Comparison of ENCODE assay signal across 1 cellular context in the genomic region with DNA sequence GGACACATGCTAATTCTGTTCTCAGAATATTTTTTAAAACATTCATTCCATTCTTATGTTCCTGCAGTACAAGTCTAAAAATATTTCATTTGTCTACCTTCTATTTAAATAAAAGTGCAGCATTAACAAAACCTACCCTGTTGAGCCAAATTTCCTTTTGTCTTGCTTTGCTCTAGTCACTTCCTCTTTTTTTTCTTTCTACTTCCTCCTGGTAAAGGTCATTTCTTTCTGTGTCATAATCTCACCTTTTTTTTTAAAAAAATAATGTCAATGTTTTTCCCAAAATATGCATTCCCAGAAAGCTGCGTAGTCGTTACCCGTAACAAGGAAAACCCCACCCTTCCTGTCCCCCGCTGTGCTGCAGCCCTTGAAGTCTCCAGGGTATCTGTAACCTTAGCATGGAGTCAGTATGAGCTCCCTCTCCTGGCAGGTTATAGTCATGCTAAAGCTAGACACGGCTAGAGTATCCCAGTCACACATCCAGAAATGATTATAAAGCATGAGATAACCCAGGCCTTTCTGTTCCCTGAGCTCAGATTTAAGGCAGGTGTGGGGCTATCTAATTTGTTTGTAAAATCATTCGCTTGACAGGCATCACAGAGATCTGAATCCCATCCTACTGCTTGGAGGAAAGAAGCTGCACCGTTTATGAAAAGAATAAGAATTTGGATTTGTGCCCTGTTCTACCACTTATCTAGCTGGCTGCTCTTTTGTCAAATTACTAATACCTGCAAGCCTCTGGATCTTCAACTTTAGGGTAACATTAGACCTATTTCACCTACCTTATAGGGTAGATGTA.
TF ChIP-seq lines count a peak whose summit lies in the region.

No MANE protein-coding gene starts in this region.

TF ChIP-seq in K562, 482 proteins besides CTCF, POLR2A, EP300 and RAD21 (continued from another document and continues in another):
- TF ChIP-seq, protein P1, sequence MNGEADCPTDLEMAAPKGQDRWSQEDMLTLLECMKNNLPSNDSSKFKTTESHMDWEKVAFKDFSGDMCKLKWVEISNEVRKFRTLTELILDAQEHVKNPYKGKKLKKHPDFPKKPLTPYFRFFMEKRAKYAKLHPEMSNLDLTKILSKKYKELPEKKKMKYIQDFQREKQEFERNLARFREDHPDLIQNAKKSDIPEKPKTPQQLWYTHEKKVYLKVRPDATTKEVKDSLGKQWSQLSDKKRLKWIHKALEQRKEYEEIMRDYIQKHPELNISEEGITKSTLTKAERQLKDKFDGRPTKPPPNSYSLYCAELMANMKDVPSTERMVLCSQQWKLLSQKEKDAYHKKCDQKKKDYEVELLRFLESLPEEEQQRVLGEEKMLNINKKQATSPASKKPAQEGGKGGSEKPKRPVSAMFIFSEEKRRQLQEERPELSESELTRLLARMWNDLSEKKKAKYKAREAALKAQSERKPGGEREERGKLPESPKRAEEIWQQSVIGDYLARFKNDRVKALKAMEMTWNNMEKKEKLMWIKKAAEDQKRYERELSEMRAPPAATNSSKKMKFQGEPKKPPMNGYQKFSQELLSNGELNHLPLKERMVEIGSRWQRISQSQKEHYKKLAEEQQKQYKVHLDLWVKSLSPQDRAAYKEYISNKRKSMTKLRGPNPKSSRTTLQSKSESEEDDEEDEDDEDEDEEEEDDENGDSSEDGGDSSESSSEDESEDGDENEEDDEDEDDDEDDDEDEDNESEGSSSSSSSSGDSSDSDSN (IDR thresholded peaks at IDR 0.05; ENCODE audit: borderline replicate concordance in 1 of 2, low read depth in 2 of 2, low read length in 2 of 2), result 0 out of 4 replicates have a peak, but pooled peaks of 1 of the 2 experiments have one; percentile 48
- TF ChIP-seq SNRNP70 (optimal IDR thresholded peaks at IDR 0.05; ENCODE audit: low read depth, low read length) (no peak), CBX2 (IDR thresholded peaks at IDR 0.05; ENCODE audit: insufficient read depth, low read length, poor library complexity, severe bottlenecking) (no peak), SP1 (CRISPR knock-in tag; IDR thresholded peaks at IDR 0.05) (peak; percentile 21; the same call in 1 of the 2 replicates), TRIM28 (IDR thresholded peaks at IDR 0.05) (0 out of 2 replicates have a peak, but pooled peaks have one; percentile 25), ZNF644 (tag; IDR thresholded peaks at IDR 0.05; ENCODE audit: low read depth) (peak; percentile 70; the same call in 1 of the 2 replicates), ZNF143 (CRISPR knock-in tag; IDR thresholded peaks at IDR 0.05) (no peak), SAFB (IDR thresholded peaks at IDR 0.05; ENCODE audit: borderline replicate concordance, low read depth, low read length) (no peak), KHSRP (IDR thresholded peaks at IDR 0.05) (no peak), HLTF (IDR thresholded peaks at IDR 0.05) (0 out of 2 replicates have a peak, but pooled peaks have one; percentile 44), ETV1 (tag; conservative IDR thresholded peaks at IDR 0.05; ENCODE audit: low read depth) (peak; percentile 85), CAMTA2 (CRISPR knock-in tag; conservative IDR thresholded peaks at IDR 0.05) (no peak), RBM25 (IDR thresholded peaks at IDR 0.05; ENCODE audit: low read depth, low read length, severe bottlenecking) (no peak), RNF2 (IDR thresholded peaks at IDR 0.05) (peak; percentile 64), ZNF165 (CRISPR knock-in tag; IDR thresholded peaks at IDR 0.05; ENCODE audit: borderline replicate concordance) (no peak), FOXP1 (CRISPR knock-in tag; IDR thresholded peaks at IDR 0.05) (no peak), PRMT5 (CRISPR knock-in tag; IDR thresholded peaks at IDR 0.05) (no peak), ZNF695 (CRISPR knock-in tag; IDR thresholded peaks at IDR 0.05) (no peak), ATF1 (CRISPR knock-in tag; IDR thresholded peaks at IDR 0.05) (no peak), ATF1 (tag; IDR thresholded peaks at IDR 0.05) (peak; percentile 82), E2F3 (CRISPR knock-in tag; IDR thresholded peaks at IDR 0.05) (no peak), HDAC2 (IDR thresholded peaks at IDR 0.05) (peak; percentile 68), NFE2L1 (tag; IDR thresholded peaks at IDR 0.05; ENCODE audit: borderline replicate concordance, low read depth) (no peak), FOXJ2 (tag; IDR thresholded peaks at IDR 0.05) (peak; percentile 39; the same call in 1 of the 2 replicates), ZSCAN29 (IDR thresholded peaks at IDR 0.05) (no peak), FUS (optimal IDR thresholded peaks at IDR 0.05; ENCODE audit: low read depth, low read length) (no peak), HDGF (IDR thresholded peaks at IDR 0.05) (no peak), ZSCAN32 (CRISPR knock-in tag; IDR thresholded peaks at IDR 0.05) (no peak), TRIM24 (IDR thresholded peaks at IDR 0.05) (no peak; a peak in 3 of 4 replicates), TSC22D4 (tag; IDR thresholded peaks at IDR 0.05) (no peak), ZNF551 (CRISPR knock-in tag; IDR thresholded peaks at IDR 0.05) (no peak), SREBF1 (IDR thresholded peaks at IDR 0.05; ENCODE audit: borderline replicate concordance, low read depth, low read length) (no peak), ZFX (CRISPR knock-in tag; IDR thresholded peaks at IDR 0.05) (no peak), PHTF2 (CRISPR knock-in tag; IDR thresholded peaks at IDR 0.05) (no peak), CCAR2 (IDR thresholded peaks at IDR 0.05; ENCODE audit: low read depth, low read length) (no peak), KLF1 (tag; IDR thresholded peaks at IDR 0.05) (0 out of 2 replicates have a peak, but pooled peaks have one; percentile 20), SAP30 (IDR thresholded peaks at IDR 0.05; ENCODE audit: borderline replicate concordance, insufficient read depth, low read depth, low read length, poor library complexity, severe bottlenecking) (no peak), NR1H2 (CRISPR knock-in tag; IDR thresholded peaks at IDR 0.05) (no peak), RCOR1 (IDR thresholded peaks at IDR 0.05; ENCODE audit: borderline replicate concordance in 1 of 2, low read depth in 2 of 2, low read length in 2 of 2) (peak; percentile 70 to 76; a peak in 3 of 4 replicates), NFATC3 (IDR thresholded peaks at IDR 0.05) (no peak), CREBBP (IDR thresholded peaks at IDR 0.05; ENCODE audit: low read depth, low read length) (no peak), GATAD2B (IDR thresholded peaks at IDR 0.05; ENCODE audit: borderline replicate concordance) (peak; percentile 88)
- TF ChIP-seq, protein P2, sequence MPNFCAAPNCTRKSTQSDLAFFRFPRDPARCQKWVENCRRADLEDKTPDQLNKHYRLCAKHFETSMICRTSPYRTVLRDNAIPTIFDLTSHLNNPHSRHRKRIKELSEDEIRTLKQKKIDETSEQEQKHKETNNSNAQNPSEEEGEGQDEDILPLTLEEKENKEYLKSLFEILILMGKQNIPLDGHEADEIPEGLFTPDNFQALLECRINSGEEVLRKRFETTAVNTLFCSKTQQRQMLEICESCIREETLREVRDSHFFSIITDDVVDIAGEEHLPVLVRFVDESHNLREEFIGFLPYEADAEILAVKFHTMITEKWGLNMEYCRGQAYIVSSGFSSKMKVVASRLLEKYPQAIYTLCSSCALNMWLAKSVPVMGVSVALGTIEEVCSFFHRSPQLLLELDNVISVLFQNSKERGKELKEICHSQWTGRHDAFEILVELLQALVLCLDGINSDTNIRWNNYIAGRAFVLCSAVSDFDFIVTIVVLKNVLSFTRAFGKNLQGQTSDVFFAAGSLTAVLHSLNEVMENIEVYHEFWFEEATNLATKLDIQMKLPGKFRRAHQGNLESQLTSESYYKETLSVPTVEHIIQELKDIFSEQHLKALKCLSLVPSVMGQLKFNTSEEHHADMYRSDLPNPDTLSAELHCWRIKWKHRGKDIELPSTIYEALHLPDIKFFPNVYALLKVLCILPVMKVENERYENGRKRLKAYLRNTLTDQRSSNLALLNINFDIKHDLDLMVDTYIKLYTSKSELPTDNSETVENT (CRISPR knock-in tag; IDR thresholded peaks at IDR 0.05), result no peak
- TF ChIP-seq, protein P3, sequence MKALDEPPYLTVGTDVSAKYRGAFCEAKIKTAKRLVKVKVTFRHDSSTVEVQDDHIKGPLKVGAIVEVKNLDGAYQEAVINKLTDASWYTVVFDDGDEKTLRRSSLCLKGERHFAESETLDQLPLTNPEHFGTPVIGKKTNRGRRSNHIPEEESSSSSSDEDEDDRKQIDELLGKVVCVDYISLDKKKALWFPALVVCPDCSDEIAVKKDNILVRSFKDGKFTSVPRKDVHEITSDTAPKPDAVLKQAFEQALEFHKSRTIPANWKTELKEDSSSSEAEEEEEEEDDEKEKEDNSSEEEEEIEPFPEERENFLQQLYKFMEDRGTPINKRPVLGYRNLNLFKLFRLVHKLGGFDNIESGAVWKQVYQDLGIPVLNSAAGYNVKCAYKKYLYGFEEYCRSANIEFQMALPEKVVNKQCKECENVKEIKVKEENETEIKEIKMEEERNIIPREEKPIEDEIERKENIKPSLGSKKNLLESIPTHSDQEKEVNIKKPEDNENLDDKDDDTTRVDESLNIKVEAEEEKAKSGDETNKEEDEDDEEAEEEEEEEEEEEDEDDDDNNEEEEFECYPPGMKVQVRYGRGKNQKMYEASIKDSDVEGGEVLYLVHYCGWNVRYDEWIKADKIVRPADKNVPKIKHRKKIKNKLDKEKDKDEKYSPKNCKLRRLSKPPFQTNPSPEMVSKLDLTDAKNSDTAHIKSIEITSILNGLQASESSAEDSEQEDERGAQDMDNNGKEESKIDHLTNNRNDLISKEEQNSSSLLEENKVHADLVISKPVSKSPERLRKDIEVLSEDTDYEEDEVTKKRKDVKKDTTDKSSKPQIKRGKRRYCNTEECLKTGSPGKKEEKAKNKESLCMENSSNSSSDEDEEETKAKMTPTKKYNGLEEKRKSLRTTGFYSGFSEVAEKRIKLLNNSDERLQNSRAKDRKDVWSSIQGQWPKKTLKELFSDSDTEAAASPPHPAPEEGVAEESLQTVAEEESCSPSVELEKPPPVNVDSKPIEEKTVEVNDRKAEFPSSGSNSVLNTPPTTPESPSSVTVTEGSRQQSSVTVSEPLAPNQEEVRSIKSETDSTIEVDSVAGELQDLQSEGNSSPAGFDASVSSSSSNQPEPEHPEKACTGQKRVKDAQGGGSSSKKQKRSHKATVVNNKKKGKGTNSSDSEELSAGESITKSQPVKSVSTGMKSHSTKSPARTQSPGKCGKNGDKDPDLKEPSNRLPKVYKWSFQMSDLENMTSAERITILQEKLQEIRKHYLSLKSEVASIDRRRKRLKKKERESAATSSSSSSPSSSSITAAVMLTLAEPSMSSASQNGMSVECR (CRISPR knock-in tag; IDR thresholded peaks at IDR 0.05), result no peak
- TF ChIP-seq, protein P4, sequence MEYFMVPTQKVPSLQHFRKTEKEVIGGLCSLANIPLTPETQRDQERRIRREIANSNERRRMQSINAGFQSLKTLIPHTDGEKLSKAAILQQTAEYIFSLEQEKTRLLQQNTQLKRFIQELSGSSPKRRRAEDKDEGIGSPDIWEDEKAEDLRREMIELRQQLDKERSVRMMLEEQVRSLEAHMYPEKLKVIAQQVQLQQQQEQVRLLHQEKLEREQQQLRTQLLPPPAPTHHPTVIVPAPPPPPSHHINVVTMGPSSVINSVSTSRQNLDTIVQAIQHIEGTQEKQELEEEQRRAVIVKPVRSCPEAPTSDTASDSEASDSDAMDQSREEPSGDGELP (CRISPR knock-in tag; IDR thresholded peaks at IDR 0.05; ENCODE audit: borderline replicate concordance), result 0 out of 2 replicates have a peak, but pooled peaks have one; percentile 23
- TF ChIP-seq, protein P5, sequence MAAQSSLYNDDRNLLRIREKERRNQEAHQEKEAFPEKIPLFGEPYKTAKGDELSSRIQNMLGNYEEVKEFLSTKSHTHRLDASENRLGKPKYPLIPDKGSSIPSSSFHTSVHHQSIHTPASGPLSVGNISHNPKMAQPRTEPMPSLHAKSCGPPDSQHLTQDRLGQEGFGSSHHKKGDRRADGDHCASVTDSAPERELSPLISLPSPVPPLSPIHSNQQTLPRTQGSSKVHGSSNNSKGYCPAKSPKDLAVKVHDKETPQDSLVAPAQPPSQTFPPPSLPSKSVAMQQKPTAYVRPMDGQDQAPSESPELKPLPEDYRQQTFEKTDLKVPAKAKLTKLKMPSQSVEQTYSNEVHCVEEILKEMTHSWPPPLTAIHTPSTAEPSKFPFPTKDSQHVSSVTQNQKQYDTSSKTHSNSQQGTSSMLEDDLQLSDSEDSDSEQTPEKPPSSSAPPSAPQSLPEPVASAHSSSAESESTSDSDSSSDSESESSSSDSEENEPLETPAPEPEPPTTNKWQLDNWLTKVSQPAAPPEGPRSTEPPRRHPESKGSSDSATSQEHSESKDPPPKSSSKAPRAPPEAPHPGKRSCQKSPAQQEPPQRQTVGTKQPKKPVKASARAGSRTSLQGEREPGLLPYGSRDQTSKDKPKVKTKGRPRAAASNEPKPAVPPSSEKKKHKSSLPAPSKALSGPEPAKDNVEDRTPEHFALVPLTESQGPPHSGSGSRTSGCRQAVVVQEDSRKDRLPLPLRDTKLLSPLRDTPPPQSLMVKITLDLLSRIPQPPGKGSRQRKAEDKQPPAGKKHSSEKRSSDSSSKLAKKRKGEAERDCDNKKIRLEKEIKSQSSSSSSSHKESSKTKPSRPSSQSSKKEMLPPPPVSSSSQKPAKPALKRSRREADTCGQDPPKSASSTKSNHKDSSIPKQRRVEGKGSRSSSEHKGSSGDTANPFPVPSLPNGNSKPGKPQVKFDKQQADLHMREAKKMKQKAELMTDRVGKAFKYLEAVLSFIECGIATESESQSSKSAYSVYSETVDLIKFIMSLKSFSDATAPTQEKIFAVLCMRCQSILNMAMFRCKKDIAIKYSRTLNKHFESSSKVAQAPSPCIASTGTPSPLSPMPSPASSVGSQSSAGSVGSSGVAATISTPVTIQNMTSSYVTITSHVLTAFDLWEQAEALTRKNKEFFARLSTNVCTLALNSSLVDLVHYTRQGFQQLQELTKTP (IDR thresholded peaks at IDR 0.05; ENCODE audit: low read depth in 1 of 2, partially characterized antibody in 2 of 2), result peak; percentile 72 to 80
- TF ChIP-seq, protein P6, sequence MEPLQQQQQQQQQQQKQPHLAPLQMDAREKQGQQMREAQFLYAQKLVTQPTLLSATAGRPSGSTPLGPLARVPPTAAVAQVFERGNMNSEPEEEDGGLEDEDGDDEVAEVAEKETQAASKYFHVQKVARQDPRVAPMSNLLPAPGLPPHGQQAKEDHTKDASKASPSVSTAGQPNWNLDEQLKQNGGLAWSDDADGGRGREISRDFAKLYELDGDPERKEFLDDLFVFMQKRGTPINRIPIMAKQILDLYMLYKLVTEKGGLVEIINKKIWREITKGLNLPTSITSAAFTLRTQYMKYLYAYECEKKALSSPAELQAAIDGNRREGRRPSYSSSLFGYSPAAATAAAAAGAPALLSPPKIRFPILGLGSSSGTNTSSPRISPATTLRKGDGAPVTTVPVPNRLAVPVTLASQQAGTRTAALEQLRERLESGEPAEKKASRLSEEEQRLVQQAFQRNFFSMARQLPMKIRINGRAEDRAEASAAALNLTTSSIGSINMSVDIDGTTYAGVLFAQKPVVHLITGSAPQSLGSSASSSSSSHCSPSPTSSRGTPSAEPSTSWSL (CRISPR knock-in tag; IDR thresholded peaks at IDR 0.05; ENCODE audit: borderline replicate concordance), result no peak
- TF ChIP-seq, protein P7, sequence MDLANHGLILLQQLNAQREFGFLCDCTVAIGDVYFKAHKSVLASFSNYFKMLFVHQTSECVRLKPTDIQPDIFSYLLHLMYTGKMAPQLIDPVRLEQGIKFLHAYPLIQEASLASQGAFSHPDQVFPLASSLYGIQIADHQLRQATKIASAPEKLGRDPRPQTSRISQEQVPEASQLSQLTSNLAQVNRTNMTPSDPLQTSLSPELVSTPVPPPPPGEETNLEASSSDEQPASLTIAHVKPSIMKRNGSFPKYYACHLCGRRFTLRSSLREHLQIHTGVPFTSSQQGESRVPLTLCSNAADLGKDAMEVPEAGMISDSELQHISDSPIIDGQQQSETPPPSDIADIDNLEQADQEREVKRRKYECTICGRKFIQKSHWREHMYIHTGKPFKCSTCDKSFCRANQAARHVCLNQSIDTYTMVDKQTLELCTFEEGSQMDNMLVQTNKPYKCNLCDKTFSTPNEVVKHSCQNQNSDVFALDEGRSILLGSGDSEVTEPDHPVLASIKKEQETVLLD (IDR thresholded peaks at IDR 0.05), result no peak
